In genomic region chr16:70694088-70694487, GRCh38 we compare ENCODE assay signal across 8 cellular contexts. TPM values are rescaled to one million over a fixed set of nuclear protein-coding genes. Genes with fewer than 3 reads are reported as not detected.
DNase-seq lines count a peak whose midpoint lies in the region; ATAC-seq and TF ChIP-seq lines count a peak whose summit lies in the region.

No MANE protein-coding gene starts in this region.

- H4K20me1 ChIP-seq in hepatocyte (ENCODE audit: insufficient read depth, poor library complexity, severe bottlenecking) = no peaks in the 10 kb centered on the region

- no peaks in the 10 kb centered on the region for H3K27me3 Mint-ChIP-seq in CD8-positive, alpha-beta memory T cell

- H3K9me3 ChIP-seq in ascending aorta = no peaks in the 10 kb centered on the region
- H3K9me3 ChIP-seq in hepatocyte (ENCODE audit: low read depth) = no peaks in the 10 kb centered on the region
- no peaks in the 10 kb centered on the region for H3K9me3 ChIP-seq in left lung
- no peaks in the 10 kb centered on the region for H3K9me3 ChIP-seq in CD8-positive, alpha-beta memory T cell (ENCODE audit: low read length)

- H3K4me3 ChIP-seq in ascending aorta = no peak overlapping the region
- H3K4me3 ChIP-seq in hepatocyte = no peak overlapping the region
- no peak overlapping the region for H3K4me3 ChIP-seq in left lung
- H3K4me3 ChIP-seq in CD8-positive, alpha-beta memory T cell (ENCODE audit: low read length) = no peak overlapping the region

- H3K36me3 ChIP-seq in ascending aorta (no peaks in the 10 kb centered on the region), hepatocyte (replicated peaks; ENCODE audit: insufficient read depth, low read depth) (no peaks in the 10 kb centered on the region), left lung (peaks cover 0 to 30% of the 10 kb centered on the region in 2 donors)
- H3K36me3 ChIP-seq in CD8-positive, alpha-beta memory T cell (ENCODE audit: insufficient read depth, low read length) = no peaks in the 10 kb centered on the region

- DNase-seq in HS-5 (ENCODE audit: low read depth) (peak; percentile 92), ascending aorta (ENCODE audit: low spot score in 2 of 2) (no peak), hepatocyte (ENCODE audit: low spot score) (no peak), left lung (no peak), NCI-H1048 (lab: John Stamatoyannopoulos, UW) (no peak)
- DNase-seq in activated CD4-positive, alpha-beta T cell treated with anti-CD3 and anti-CD28 coated beads, Interleukin-2, amount 50 U/mL, for 4 hours = no peak
- no peak for DNase-seq in CD8-positive, alpha-beta memory T cell

- H3K9me2 ChIP-seq in hepatocyte (replicated peaks; ENCODE audit: insufficient read depth) = no peaks in the 10 kb centered on the region

- CTCF ChIA-PET in CD8-positive, alpha-beta memory T cell (lab: Charles Lee) = no interaction called here

- no peaks in the 10 kb centered on the region for H3K79me2 ChIP-seq in hepatocyte

- TF ChIP-seq CTCF in ascending aorta (IDR thresholded peaks at IDR 0.05) (no peak), hepatocyte (IDR thresholded peaks at IDR 0.05; ENCODE audit: poor library complexity) (no peak), left lung (IDR thresholded peaks at IDR 0.05) (no peak)

- no peak overlapping the region for H3K27ac Mint-ChIP-seq in CD8-positive, alpha-beta memory T cell

- peaks cover 11 to 29% (median 19%) of the 10 kb centered on the region in 3 donors for H3K4me1 Mint-ChIP-seq in CD8-positive, alpha-beta memory T cell

- ATAC-seq in left lung = no peak

- no peak overlapping the region for H3K4me3 Mint-ChIP-seq in CD8-positive, alpha-beta memory T cell

- no peak overlapping the region for H2AFZ ChIP-seq in hepatocyte

- intact Hi-C loops in ascending aorta (cut with DNase I) = no loop called here
- intact Hi-C loops in left lung (cut with DNase I) = no loop called here

- H3K27me3 ChIP-seq in ascending aorta = no peaks in the 10 kb centered on the region
- H3K27me3 ChIP-seq in hepatocyte = no peaks in the 10 kb centered on the region
- no peaks in the 10 kb centered on the region for H3K27me3 ChIP-seq in left lung
- no peaks in the 10 kb centered on the region for H3K27me3 ChIP-seq in CD8-positive, alpha-beta memory T cell (ENCODE audit: insufficient read depth, low read length, poor library complexity, severe bottlenecking)

- WGBS in hepatocyte (ENCODE audit: low lambda C conversion rate, missing lambda C conversion rate) = 64% methylated on average over 10 of the region's 10 CpGs

- POLR2A ChIA-PET in CD8-positive, alpha-beta memory T cell (lab: Charles Lee) = no interaction called here

- H3K9me3 Mint-ChIP-seq in CD8-positive, alpha-beta memory T cell = no peaks in the 10 kb centered on the region

- peak overlapping the region; percentile 36 for H3K4me2 ChIP-seq in hepatocyte

- H3K27ac ChIP-seq in ascending aorta (peak overlapping the region; percentile 96 to 97), hepatocyte (peak overlapping the region; percentile 92), temporal lobe (ENCODE audit: low read depth, low read length) (peak overlapping the region; percentile 94), left lung (no peak overlapping the region)
- H3K27ac ChIP-seq in CD8-positive, alpha-beta memory T cell (ENCODE audit: low read depth, low read length) = no peak overlapping the region

- H3K4me1 ChIP-seq in ascending aorta (peaks cover 45 to 79% of the 10 kb centered on the region in 2 donors), hepatocyte (ENCODE audit: insufficient read depth) (peaks cover 62% of the 10 kb centered on the region), left lung (peaks cover 54 to 80% of the 10 kb centered on the region in 2 donors)
- H3K4me1 ChIP-seq in CD8-positive, alpha-beta memory T cell (ENCODE audit: insufficient read depth, low read length) = peaks cover 20% of the 10 kb centered on the region

- H3K36me3 Mint-ChIP-seq in CD8-positive, alpha-beta memory T cell = peaks cover 0 to 14% (median 0%) of the 10 kb centered on the region in 3 donors

RNA-seq across cellular contexts. Expression of gene MTSS2, which starts 8.2 kb away (rescaled TPM):
- total RNA-seq in ascending aorta (98.6 TPM), hepatocyte (16.1 and 19.6 TPM in 2 replicates), temporal lobe (45.5 TPM), left lung (10 to 100 TPM; 58.1 to 96.3 TPM)
- polyA plus RNA-seq in hepatocyte = 10.4 and 16.5 TPM in 2 replicates
- total RNA-seq in CD8-positive, alpha-beta memory T cell = 1 to 10 TPM; 2.2 to 3.0 TPM
- polyA plus RNA-seq in CD8-positive, alpha-beta memory T cell = not detected

RNA-seq across cellular contexts. Expression of gene IL34, which starts 47.7 kb away (rescaled TPM):
- 116 TPM for total RNA-seq in ascending aorta
- 2.2 TPM in 2 replicates for total RNA-seq in hepatocyte
- polyA plus RNA-seq in hepatocyte = 0.48 and 2.6 TPM in 2 replicates
- total RNA-seq in temporal lobe = 1.5 TPM
- 1 to 10 TPM; 2.1 to 4.1 TPM for total RNA-seq in left lung
- not detected for total RNA-seq in CD8-positive, alpha-beta memory T cell
- polyA plus RNA-seq in CD8-positive, alpha-beta memory T cell = not detected

Comparison
In these comparisons a context has a peak if more than half of its experiments do, and no peak if none do; other contexts are left out.
1. H3K27ac ChIP-seq: peak in ascending aorta (2 of 2), hepatocyte (single experiment) and temporal lobe (single experiment); none in left lung (0 of 2) and CD8-positive, alpha-beta memory T cell (single experiment).
2. RNA of gene IL34, which starts 47.7 kb away (total RNA-seq): 116 TPM in ascending aorta (single experiment); 2.1 to 4.1 TPM in left lung, 2.2 TPM in hepatocyte, 1.5 TPM in temporal lobe (single experiment) and not detected in CD8-positive, alpha-beta memory T cell; every median in the first group is over 10 times any median in the second.